ENCODE assay signal across 32 cellular contexts in genomic region chr15:76787273-76787672, GRCh38.
"Had no signal": no experiment of that assay in that cellular context is flagged by ENCODE, and none has a peak within 500 bp of the region (broad histone marks: within the 10 kb centered on the region; RNA-seq: fewer than 3 reads in every experiment).

No MANE protein-coding gene starts in this region.

- H3K9me3 ChIP-seq: ovary, psoas muscle, right lobe of liver, sigmoid colon, suprapubic skin, testis, upper lobe of right lung, uterus had no signal

- H3K27ac Mint-ChIP-seq: natural killer cell; neural progenitor cell; progenitor cell of endocrine pancreas; stimulated activated memory B cell treated with anti-CD40 and anti-IgM and Interleukin-4, amounts not matched to agents 10 μg/mL and 1 μg/mL and 100 μg/mL, for 72 hours; stimulated activated naive CD8-positive, alpha-beta T cell treated with anti-CD3 and anti-CD28 coated beads, Interleukin-15, amount 100 ng/mL, for 72 hours; type B pancreatic cell had no signal

- H3K4me1 ChIP-seq: neural progenitor cell, parathyroid adenoma, psoas muscle, right lobe of liver, sigmoid colon, spleen, suprapubic skin, testis, tibial artery, transverse colon, upper lobe of right lung, uterus had no signal

- H3K36me3 ChIP-seq: neural progenitor cell, ovary, upper lobe of right lung, uterus had no signal

- H3K9ac ChIP-seq: neural progenitor cell, parathyroid adenoma had no signal

- H3K4me3 Mint-ChIP-seq: natural killer cell; nephron; neural progenitor cell; stimulated activated memory B cell treated with anti-CD40 and anti-IgM and Interleukin-4, amounts not matched to agents 10 μg/mL and 1 μg/mL and 100 μg/mL, for 72 hours; stimulated activated naive CD8-positive, alpha-beta T cell treated with anti-CD3 and anti-CD28 coated beads, Interleukin-15, amount 100 ng/mL, for 72 hours; type B pancreatic cell had no signal

- H2AFZ ChIP-seq: neural progenitor cell, parathyroid adenoma had no signal

- H3K27ac ChIP-seq: neural progenitor cell, ovary, parathyroid adenoma, psoas muscle, right lobe of liver, sigmoid colon, skin epidermis, spleen, suprapubic skin, testis, tibial artery, transverse colon, upper lobe of right lung, uterus had no signal

- DNase-seq: natural killer cell; occipital lobe; ovary; posterior cingulate gyrus; psoas muscle; right cardiac atrium; right lobe of liver; sigmoid colon; spleen; stimulated activated CD4-positive, alpha-beta T cell treated with anti-CD3 and anti-CD28 coated beads, Interleukin-12 subunit alpha, Interleukin-12 subunit beta, amount 100 ng/mL, for 4 hours; stimulated activated CD4-positive, alpha-beta T cell treated with anti-CD3 and anti-CD28 coated beads, Interleukin-1b, Interleukin-23, amount 100 ng/mL, for 48 hours; stimulated activated CD4-positive, alpha-beta T cell treated with anti-CD3 and anti-CD28 coated beads, Interleukin-4, amount 100 ng/mL, for 1 hour; stimulated activated CD4-positive, alpha-beta T cell treated with anti-CD3 and anti-CD28 coated beads, Interleukin-4, amount 100 ng/mL, for 4 hours; stimulated activated CD8-positive, alpha-beta memory T cell treated with anti-CD3 and anti-CD28 coated beads, Interleukin-4, amount 100 ng/mL, for 48 hours; stimulated activated naive CD4-positive, alpha-beta T cell; stimulated activated naive CD8-positive, alpha-beta T cell treated with anti-CD3 and anti-CD28 coated beads, Interleukin-15, amount 100 ng/mL, for 72 hours; stimulated activated naive CD8-positive, alpha-beta T cell treated with anti-CD3 and anti-CD28 coated beads, Interleukin-15, Interleukin-2, amounts not matched to agents 100 U/mL and 50 U/mL, for 24 hours; substantia nigra; testis; tibial artery; transverse colon; upper lobe of right lung; uterus had no signal

- H3K27me3 Mint-ChIP-seq: progenitor cell of endocrine pancreas; stimulated activated memory B cell treated with anti-CD40 and anti-IgM and Interleukin-4, amounts not matched to agents 10 μg/mL and 1 μg/mL and 100 μg/mL, for 72 hours; stimulated activated naive CD8-positive, alpha-beta T cell treated with anti-CD3 and anti-CD28 coated beads, Interleukin-15, amount 100 ng/mL, for 72 hours; type B pancreatic cell had no signal

- H3K4me1 Mint-ChIP-seq: neural progenitor cell; stimulated activated naive CD8-positive, alpha-beta T cell treated with anti-CD3 and anti-CD28 coated beads, Interleukin-15, amount 100 ng/mL, for 72 hours had no signal

- ATAC-seq: natural killer cell; right cardiac atrium; right lobe of liver; stimulated activated memory B cell treated with anti-CD40 and anti-IgM and Interleukin-4, amounts not matched to agents 10 μg/mL and 1 μg/mL and 100 μg/mL, for 72 hours; stimulated activated naive CD8-positive, alpha-beta T cell treated with anti-CD3 and anti-CD28 coated beads, Interleukin-15, amount 100 ng/mL, for 72 hours; stimulated activated naive CD8-positive, alpha-beta T cell treated with anti-CD3 and anti-CD28 coated beads, Interleukin-15, Interleukin-2, amounts not matched to agents 100 U/mL and 50 U/mL, for 24 hours; upper lobe of right lung had no signal

- H3K4me3 ChIP-seq: neural progenitor cell, ovary, psoas muscle, right lobe of liver, sigmoid colon, skin epidermis, smooth muscle cell, spleen, suprapubic skin, testis, tibial artery, transverse colon, upper lobe of right lung, uterus had no signal

- H3K4me2 ChIP-seq: neural progenitor cell, smooth muscle cell had no signal

- H3K27me3 ChIP-seq: neural progenitor cell, ovary, right lobe of liver, sigmoid colon, spleen, suprapubic skin, testis, tibial artery, transverse colon, upper lobe of right lung, uterus had no signal

- H3K79me2 ChIP-seq: parathyroid adenoma had no signal
